ENCODE assay signal across 8 cellular contexts in the genomic region with DNA sequence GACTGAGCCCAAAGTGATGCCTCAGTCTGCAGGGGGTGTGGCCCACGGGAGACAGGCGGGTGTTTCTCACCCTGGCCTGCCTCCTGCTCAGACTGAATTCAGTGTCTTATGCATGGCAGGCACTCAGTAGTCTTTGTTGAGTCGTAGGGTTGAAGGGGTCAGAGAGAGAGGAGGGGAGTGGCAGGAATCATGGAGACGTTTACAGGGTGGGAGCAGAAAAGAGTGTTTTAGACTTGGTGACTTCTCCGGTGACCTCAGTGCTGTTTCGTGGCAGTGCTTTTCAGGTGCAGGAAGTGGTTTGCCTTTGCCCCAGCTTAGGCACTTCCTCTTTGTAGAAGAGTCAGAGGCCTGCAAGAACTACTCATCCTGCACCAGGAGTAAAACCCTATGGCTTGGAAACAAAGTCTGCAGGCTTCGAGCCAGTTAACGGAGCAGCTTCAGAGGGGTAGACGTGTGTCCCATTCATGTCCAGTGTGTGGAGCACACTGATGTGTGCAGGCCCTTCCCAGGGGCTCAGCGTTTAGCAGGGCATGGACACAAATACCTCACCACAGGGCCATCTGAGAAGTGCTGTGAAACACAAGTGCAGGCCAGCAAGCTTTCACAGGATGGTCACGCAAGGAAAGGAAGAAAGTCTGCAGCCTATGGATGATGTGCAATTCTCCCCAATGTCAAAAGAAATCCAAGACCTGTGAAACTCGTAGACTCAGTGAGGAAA. TPM values are rescaled to one million over a fixed set of nuclear protein-coding genes. Genes with fewer than 3 reads are reported as not detected.
A peak's percentile ranks its signal among the peaks of the same experiment; 100 is the strongest.
DNase-seq lines count a peak whose midpoint lies in the region; ATAC-seq and TF ChIP-seq lines count a peak whose summit lies in the region.

No MANE protein-coding gene starts in this region.

- H3K4me3 ChIP-seq in SU-DHL-6 (ENCODE audit: insufficient read depth, low read length, poor library complexity, severe bottlenecking) (no peak overlapping the region), mammary epithelial cell (replicated peaks in 1 of 3; ENCODE audit: insufficient read depth in 1 of 3, low read depth in 2 of 3, low read length in 3 of 3) (no peak overlapping the region), MG63 (no peak overlapping the region)

- intact Hi-C loops in mammary epithelial cell (cut with micrococcal nuclease) = no loop called here

- no peak for TF ChIP-seq CTCF in SU-DHL-6 (IDR thresholded peaks at IDR 0.05; ENCODE audit: insufficient read depth, low read length, poor library complexity, severe bottlenecking)
- no peak for TF ChIP-seq CTCF in mammary epithelial cell (conservative IDR thresholded peaks at IDR 0.05 in 1 of 2, IDR thresholded peaks at IDR 0.05 in 1 of 2; ENCODE audit: extremely low read depth in 1 of 2, insufficient read depth in 1 of 2, low read depth in 1 of 2, low read length in 2 of 2)

- no peaks in the 10 kb centered on the region for H3K27me3 ChIP-seq in SU-DHL-6 (ENCODE audit: low read length)
- H3K27me3 ChIP-seq in mammary epithelial cell (ENCODE audit: insufficient read depth, low read length) = no peaks in the 10 kb centered on the region
- no peaks in the 10 kb centered on the region for H3K27me3 ChIP-seq in MG63

- H3K27ac Mint-ChIP-seq in activated naive CD8-positive, alpha-beta T cell treated with anti-CD3 and anti-CD28 coated beads for 36 hours = peak overlapping the region; percentile 98

- H3K79me2 ChIP-seq in SU-DHL-6 (ENCODE audit: insufficient read depth, low read length) = no peaks in the 10 kb centered on the region
- no peaks in the 10 kb centered on the region for H3K79me2 ChIP-seq in mammary epithelial cell (ENCODE audit: insufficient read depth, low read length)

- H3K36me3 ChIP-seq in SU-DHL-6 (ENCODE audit: low read length) (no peaks in the 10 kb centered on the region), mammary epithelial cell (ENCODE audit: insufficient read depth, low read length) (no peaks in the 10 kb centered on the region), MG63 (no peaks in the 10 kb centered on the region)

- H3K9me3 ChIP-seq in SU-DHL-6 (ENCODE audit: insufficient read depth, low read length) (no peaks in the 10 kb centered on the region), mammary epithelial cell (replicated peaks; ENCODE audit: insufficient read depth, low read length) (no peaks in the 10 kb centered on the region), MG63 (no peaks in the 10 kb centered on the region)

- H3K4me3 Mint-ChIP-seq in activated naive CD8-positive, alpha-beta T cell treated with anti-CD3 and anti-CD28 coated beads for 36 hours = peak overlapping the region; percentile 82

- H3F3A ChIP-seq in SU-DHL-6 (ENCODE audit: insufficient read depth) = no peaks in the 10 kb centered on the region

- H3K9ac ChIP-seq in SU-DHL-6 (ENCODE audit: low read length) (no peak overlapping the region), mammary epithelial cell (ENCODE audit: insufficient read depth, low read length) (no peak overlapping the region)

- peaks cover 6% of the 10 kb centered on the region for H3K36me3 Mint-ChIP-seq in activated naive CD8-positive, alpha-beta T cell treated with anti-CD3 and anti-CD28 coated beads for 36 hours

- no peaks in the 10 kb centered on the region for H3K4me1 ChIP-seq in mammary epithelial cell (ENCODE audit: insufficient read depth, low read length)

- peak; percentile 94 for ATAC-seq in HG03095 (IDR thresholded peaks at IDR 0.05; ENCODE audit: unreplicated experiment)

- in situ Hi-C loops in mammary epithelial cell (cut with MboI; ENCODE audit: low sequenced_read_pairs in 2 of 2) = no loop called here

- CTCF ChIA-PET in mammary epithelial cell (lab: Charles Lee; ENCODE audit: low non-redundant PET) = no interaction called here

- dilution Hi-C loops in mammary epithelial cell (cut with HindIII; ENCODE audit: low sequenced_read_pairs) = no loop called here

- H4K20me1 ChIP-seq in SU-DHL-6 (ENCODE audit: low read depth, low read length) = no peaks in the 10 kb centered on the region
- H4K20me1 ChIP-seq in mammary epithelial cell (ENCODE audit: insufficient read depth, low read length) = no peaks in the 10 kb centered on the region

- no TSS peak for BruUV-seq in mammary epithelial cell (replicated peaks; lab: Mats Ljungman, UMichigan)

- H3K4me1 Mint-ChIP-seq in activated naive CD8-positive, alpha-beta T cell treated with anti-CD3 and anti-CD28 coated beads for 36 hours = peaks cover 86% of the 10 kb centered on the region

- no peaks in the 10 kb centered on the region for H3K27me3 Mint-ChIP-seq in activated naive CD8-positive, alpha-beta T cell treated with anti-CD3 and anti-CD28 coated beads for 36 hours

- no peaks in the 10 kb centered on the region for H3K9me3 Mint-ChIP-seq in activated naive CD8-positive, alpha-beta T cell treated with anti-CD3 and anti-CD28 coated beads for 36 hours

- peak; percentile 72 for DNase-seq in activated naive CD8-positive, alpha-beta T cell treated with anti-CD3 and anti-CD28 coated beads for 36 hours
- peak; percentile 81 for DNase-seq in stimulated activated CD4-positive, alpha-beta T cell treated with anti-CD3 and anti-CD28 coated beads, Interleukin-1b, Interleukin-23, amount 100 ng/mL, for 48 hours
- DNase-seq in DMS53 (lab: John Stamatoyannopoulos, UW) = no peak
- DNase-seq in mammary epithelial cell = no peak
- no peak for DNase-seq in MG63

- H3K9me2 ChIP-seq in SU-DHL-6 (replicated peaks; ENCODE audit: insufficient read depth, low read length) = no peaks in the 10 kb centered on the region

- 70% methylated on average over 12 of the region's 12 CpGs for WGBS in mammary epithelial cell (ENCODE audit: low coverage, missing lambda C conversion rate)

- peak overlapping the region; percentile 54 for H3K4me2 ChIP-seq in SU-DHL-6 (ENCODE audit: low read depth, low read length, poor library complexity, severe bottlenecking)
- no peak overlapping the region for H3K4me2 ChIP-seq in mammary epithelial cell (ENCODE audit: insufficient read depth, low read depth, low read length)

- H3K27ac ChIP-seq in SU-DHL-6 (ENCODE audit: low read depth, low read length) (no peak overlapping the region; the same call in 1 of the 2 replicates), mammary epithelial cell (ENCODE audit: insufficient read depth, low read depth, low read length) (no peak overlapping the region)

- H2AFZ ChIP-seq in SU-DHL-6 (ENCODE audit: low read depth, low read length, severe bottlenecking) (no peak overlapping the region), mammary epithelial cell (ENCODE audit: low read depth, low read length) (no peak overlapping the region)

- TF ChIP-seq POLR2A in GM19099 (IDR thresholded peaks at IDR 0.05; ENCODE audit: extremely low read depth, insufficient read length, low read depth) = peak; percentile 39

RNA-seq across cellular contexts. Expression of a gene that starts 24.5 kb away (rescaled TPM):
- 100 to 1,000 TPM; 239 to 245 TPM for total RNA-seq in activated naive CD8-positive, alpha-beta T cell treated with anti-CD3 and anti-CD28 coated beads for 36 hours
- 1 to 10 TPM; 1.7 to 2.3 TPM for total RNA-seq in mammary epithelial cell
- 0.71 TPM for polyA plus RNA-seq in mammary epithelial cell
- polyA minus RNA-seq in mammary epithelial cell = 2.5 TPM
- total RNA-seq in MG63 (2014; rRNA removed; shearing (Covaris generic); ENCODE audit: low replicate concordance) = 0.23 and 0.86 TPM in 2 replicates

Comparison
In these comparisons a context has a peak if more than half of its experiments do, and no peak if none do; other contexts are left out.
1. DNase-seq: peak in activated naive CD8-positive, alpha-beta T cell treated with anti-CD3 and anti-CD28 coated beads for 36 hours (single experiment) and stimulated activated CD4-positive, alpha-beta T cell treated with anti-CD3 and anti-CD28 coated beads, Interleukin-1b, Interleukin-23, amount 100 ng/mL, for 48 hours (single experiment); none in DMS53 (single experiment), mammary epithelial cell (single experiment) and MG63 (single experiment).
2. RNA of a gene that starts 24.5 kb away (total RNA-seq): 239 to 245 TPM in activated naive CD8-positive, alpha-beta T cell treated with anti-CD3 and anti-CD28 coated beads for 36 hours; 1.7 to 2.3 TPM in mammary epithelial cell and 0.23 to 0.86 TPM in MG63; every median in the first group is over 10 times any median in the second.